1 cellular context compared by ENCODE assay signal in the genomic region with DNA sequence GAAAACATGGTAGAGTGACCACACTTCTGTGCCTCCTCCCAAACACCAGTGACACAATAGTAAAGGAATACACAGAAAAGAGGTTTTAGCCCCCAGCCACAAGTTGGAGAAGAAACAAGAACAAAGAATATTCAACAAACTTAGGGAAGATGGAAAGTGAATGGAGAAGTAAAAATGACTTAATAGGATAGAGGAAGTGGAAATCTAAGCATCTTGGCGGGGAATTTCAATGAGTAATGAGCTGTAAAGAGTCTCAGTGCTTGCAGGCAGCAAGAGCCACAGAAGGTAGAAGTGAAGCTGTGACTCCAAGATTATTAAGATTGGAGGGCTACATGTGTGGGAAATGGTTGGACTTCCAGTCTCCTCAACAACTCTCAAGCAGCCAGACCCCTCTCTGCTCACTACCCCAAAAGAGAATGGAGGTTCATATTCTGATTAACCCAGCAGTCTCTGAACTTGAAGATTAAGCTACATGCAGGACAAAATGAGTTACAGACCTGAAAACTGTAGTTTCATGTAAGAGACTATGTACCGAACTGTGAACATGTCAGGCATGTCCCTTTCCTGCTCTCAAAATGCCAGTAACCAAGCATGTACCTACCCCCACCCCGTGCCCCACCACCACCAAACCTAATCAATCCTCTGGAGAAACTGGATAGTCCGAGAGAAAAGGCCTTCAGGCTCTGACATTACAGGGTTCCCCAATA.
TF ChIP-seq lines count a peak whose summit lies in the region.

No MANE protein-coding gene starts in this region.

TF ChIP-seq in GM23338, 12 proteins besides CTCF, POLR2A, EP300 and RAD21 (continued from another document):
- TF ChIP-seq, protein P1, sequence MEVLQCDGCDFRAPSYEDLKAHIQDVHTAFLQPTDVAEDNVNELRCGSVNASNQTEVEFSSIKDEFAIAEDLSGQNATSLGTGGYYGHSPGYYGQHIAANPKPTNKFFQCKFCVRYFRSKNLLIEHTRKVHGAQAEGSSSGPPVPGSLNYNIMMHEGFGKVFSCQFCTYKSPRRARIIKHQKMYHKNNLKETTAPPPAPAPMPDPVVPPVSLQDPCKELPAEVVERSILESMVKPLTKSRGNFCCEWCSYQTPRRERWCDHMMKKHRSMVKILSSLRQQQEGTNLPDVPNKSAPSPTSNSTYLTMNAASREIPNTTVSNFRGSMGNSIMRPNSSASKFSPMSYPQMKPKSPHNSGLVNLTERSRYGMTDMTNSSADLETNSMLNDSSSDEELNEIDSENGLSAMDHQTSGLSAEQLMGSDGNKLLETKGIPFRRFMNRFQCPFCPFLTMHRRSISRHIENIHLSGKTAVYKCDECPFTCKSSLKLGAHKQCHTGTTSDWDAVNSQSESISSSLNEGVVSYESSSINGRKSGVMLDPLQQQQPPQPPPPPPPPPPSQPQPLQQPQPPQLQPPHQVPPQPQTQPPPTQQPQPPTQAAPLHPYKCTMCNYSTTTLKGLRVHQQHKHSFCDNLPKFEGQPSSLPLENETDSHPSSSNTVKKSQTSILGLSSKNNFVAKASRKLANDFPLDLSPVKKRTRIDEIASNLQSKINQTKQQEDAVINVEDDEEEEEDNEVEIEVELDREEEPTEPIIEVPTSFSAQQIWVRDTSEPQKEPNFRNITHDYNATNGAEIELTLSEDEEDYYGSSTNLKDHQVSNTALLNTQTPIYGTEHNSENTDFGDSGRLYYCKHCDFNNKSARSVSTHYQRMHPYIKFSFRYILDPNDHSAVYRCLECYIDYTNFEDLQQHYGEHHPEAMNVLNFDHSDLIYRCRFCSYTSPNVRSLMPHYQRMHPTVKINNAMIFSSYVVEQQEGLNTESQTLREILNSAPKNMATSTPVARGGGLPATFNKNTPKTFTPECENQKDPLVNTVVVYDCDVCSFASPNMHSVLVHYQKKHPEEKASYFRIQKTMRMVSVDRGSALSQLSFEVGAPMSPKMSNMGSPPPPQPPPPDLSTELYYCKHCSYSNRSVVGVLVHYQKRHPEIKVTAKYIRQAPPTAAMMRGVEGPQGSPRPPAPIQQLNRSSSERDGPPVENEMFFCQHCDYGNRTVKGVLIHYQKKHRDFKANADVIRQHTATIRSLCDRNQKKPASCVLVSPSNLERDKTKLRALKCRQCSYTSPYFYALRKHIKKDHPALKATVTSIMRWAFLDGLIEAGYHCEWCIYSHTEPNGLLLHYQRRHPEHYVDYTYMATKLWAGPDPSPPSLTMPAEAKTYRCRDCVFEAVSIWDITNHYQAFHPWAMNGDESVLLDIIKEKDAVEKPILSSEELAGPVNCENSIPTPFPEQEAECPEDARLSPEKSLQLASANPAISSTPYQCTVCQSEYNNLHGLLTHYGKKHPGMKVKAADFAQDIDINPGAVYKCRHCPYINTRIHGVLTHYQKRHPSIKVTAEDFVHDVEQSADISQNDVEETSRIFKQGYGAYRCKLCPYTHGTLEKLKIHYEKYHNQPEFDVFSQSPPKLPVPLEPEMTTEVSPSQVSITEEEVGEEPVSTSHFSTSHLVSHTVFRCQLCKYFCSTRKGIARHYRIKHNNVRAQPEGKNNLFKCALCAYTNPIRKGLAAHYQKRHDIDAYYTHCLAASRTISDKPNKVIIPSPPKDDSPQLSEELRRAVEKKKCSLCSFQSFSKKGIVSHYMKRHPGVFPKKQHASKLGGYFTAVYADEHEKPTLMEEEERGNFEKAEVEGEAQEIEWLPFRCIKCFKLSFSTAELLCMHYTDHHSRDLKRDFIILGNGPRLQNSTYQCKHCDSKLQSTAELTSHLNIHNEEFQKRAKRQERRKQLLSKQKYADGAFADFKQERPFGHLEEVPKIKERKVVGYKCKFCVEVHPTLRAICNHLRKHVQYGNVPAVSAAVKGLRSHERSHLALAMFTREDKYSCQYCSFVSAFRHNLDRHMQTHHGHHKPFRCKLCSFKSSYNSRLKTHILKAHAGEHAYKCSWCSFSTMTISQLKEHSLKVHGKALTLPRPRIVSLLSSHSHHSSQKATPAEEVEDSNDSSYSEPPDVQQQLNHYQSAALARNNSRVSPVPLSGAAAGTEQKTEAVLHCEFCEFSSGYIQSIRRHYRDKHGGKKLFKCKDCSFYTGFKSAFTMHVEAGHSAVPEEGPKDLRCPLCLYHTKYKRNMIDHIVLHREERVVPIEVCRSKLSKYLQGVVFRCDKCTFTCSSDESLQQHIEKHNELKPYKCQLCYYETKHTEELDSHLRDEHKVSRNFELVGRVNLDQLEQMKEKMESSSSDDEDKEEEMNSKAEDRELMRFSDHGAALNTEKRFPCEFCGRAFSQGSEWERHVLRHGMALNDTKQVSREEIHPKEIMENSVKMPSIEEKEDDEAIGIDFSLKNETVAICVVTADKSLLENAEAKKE (CRISPR knock-in tag; IDR thresholded peaks at IDR 0.05), result no peak
- TF ChIP-seq, protein P2, sequence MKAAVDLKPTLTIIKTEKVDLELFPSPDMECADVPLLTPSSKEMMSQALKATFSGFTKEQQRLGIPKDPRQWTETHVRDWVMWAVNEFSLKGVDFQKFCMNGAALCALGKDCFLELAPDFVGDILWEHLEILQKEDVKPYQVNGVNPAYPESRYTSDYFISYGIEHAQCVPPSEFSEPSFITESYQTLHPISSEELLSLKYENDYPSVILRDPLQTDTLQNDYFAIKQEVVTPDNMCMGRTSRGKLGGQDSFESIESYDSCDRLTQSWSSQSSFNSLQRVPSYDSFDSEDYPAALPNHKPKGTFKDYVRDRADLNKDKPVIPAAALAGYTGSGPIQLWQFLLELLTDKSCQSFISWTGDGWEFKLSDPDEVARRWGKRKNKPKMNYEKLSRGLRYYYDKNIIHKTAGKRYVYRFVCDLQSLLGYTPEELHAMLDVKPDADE (IDR thresholded peaks at IDR 0.05), result no peak
- TF ChIP-seq NANOG (IDR thresholded peaks at IDR 0.05; ENCODE audit: borderline replicate concordance), result no peak
- no peak for TF ChIP-seq ZNF114 (CRISPR knock-in tag; IDR thresholded peaks at IDR 0.05)
- no peak for TF ChIP-seq STAT1 (IDR thresholded peaks at IDR 0.05; ENCODE audit: unreplicated experiment)
- no peak for TF ChIP-seq EZH2phosphoT487 (IDR thresholded peaks at IDR 0.05; ENCODE audit: unreplicated experiment)
- no peak for TF ChIP-seq ZNF331 (CRISPR knock-in tag; IDR thresholded peaks at IDR 0.05; ENCODE audit: low read depth)
